Comparison of ENCODE assay signal across 8 cellular contexts in genomic region chr1:150066328-150066727, GRCh38. TPM values are rescaled to one million over a fixed set of nuclear protein-coding genes. Genes with fewer than 3 reads are reported as not detected.
DNase-seq lines count a peak whose midpoint lies in the region; TF ChIP-seq lines count a peak whose summit lies in the region.

No MANE protein-coding gene starts in this region.

- H3K27me3 Mint-ChIP-seq in IgD-negative memory B cell: no peaks in the 10 kb centered on the region

- no TSS peak for BruUV-seq in A673 (replicated peaks; lab: Mats Ljungman, UMichigan)

- peaks cover 31% of the 10 kb centered on the region for H3K4me1 ChIP-seq in A673 (ENCODE audit: insufficient read depth, low read length, poor library complexity, severe bottlenecking)
- H3K4me1 ChIP-seq in muscle layer of duodenum (ENCODE audit: control insufficient read depth in 1 of 2, insufficient read depth in 2 of 2, low read length in 2 of 2): peaks cover 15% of the 10 kb centered on the region in 2 donors

- peak overlapping the region in 2 of 3 donors; percentile 84 to 96 for H3K27ac Mint-ChIP-seq in IgD-negative memory B cell

- DNase-seq in A673 (ENCODE audit: low spot score) (no peak), cardiac fibroblast (ENCODE audit: low read depth in 2 of 2) (no peak), HuH-7.5 (ENCODE audit: low spot score) (no peak), D341Med (ENCODE audit: low spot score) (no peak), SKM-1 treated with dmso at 0.1 percent for 144 hours (lab: John Stamatoyannopoulos, UW; ENCODE audit: unreplicated experiment) (no peak), GM13976 (ENCODE audit: low spot score) (no peak)

- peaks cover 9% of the 10 kb centered on the region for H3K36me3 ChIP-seq in A673 (ENCODE audit: insufficient read depth, low read length, poor library complexity, severe bottlenecking)
- H3K36me3 ChIP-seq in muscle layer of duodenum (ENCODE audit: control insufficient read depth in 1 of 2, insufficient read depth in 2 of 2, low read length in 2 of 2): peaks cover 0 to 6% of the 10 kb centered on the region in 2 donors

- peak overlapping the region; percentile 92 to 99 (median 96) for H3K4me3 Mint-ChIP-seq in IgD-negative memory B cell

- in situ Hi-C loops in GM13976 (cut with MboI; ENCODE audit: low sequenced_read_pairs, unreplicated experiment): no loop called here

- H3K27ac ChIP-seq in A673 (ENCODE audit: low read depth, low read length, poor library complexity, severe bottlenecking) (peak overlapping the region; percentile 97), muscle layer of duodenum (ENCODE audit: low read length) (peak overlapping the region; percentile 97)

- intact Hi-C loops in A673 (cut with micrococcal nuclease; ENCODE audit: unreplicated experiment): loop anchor here (2.0 kb wide), 1 partner anchor 180 kb away; a partner anchor contains a TSS

- H3K4me3 ChIP-seq in A673 (ENCODE audit: low read depth, low read length, poor library complexity, severe bottlenecking) (peak overlapping the region; percentile 67), cardiac fibroblast (replicated peaks in 1 of 2; ENCODE audit: low read depth in 2 of 2, low read length in 2 of 2) (peak overlapping the region; percentile 79 to 80), muscle layer of duodenum (ENCODE audit: low read depth in 1 of 2, low read length in 2 of 2) (peak overlapping the region; percentile 75 to 92)

- H3K36me3 Mint-ChIP-seq in IgD-negative memory B cell: peaks cover 7% of the 10 kb centered on the region

- no peaks in the 10 kb centered on the region for H3K9me3 Mint-ChIP-seq in IgD-negative memory B cell

- H3K9me3 ChIP-seq in A673 (ENCODE audit: low read depth, low read length, poor library complexity, severe bottlenecking) (no peaks in the 10 kb centered on the region), muscle layer of duodenum (ENCODE audit: control insufficient read depth in 1 of 2, low read length in 2 of 2) (no peaks in the 10 kb centered on the region)

- no peak for TF ChIP-seq CTCF in A673 (conservative IDR thresholded peaks at IDR 0.05; ENCODE audit: low read depth, low read length)
- no peak for TF ChIP-seq CTCF in cardiac fibroblast (IDR thresholded peaks at IDR 0.05; ENCODE audit: low read depth, low read length)
- no peak for TF ChIP-seq CTCF in GM13976 (IDR thresholded peaks at IDR 0.05; ENCODE audit: borderline replicate concordance, control extremely low read depth, extremely low read depth, insufficient read depth, missing control alignments)

- peaks cover 8 to 28% (median 24%) of the 10 kb centered on the region in 3 donors for H3K4me1 Mint-ChIP-seq in IgD-negative memory B cell

- no peaks in the 10 kb centered on the region for H3K27me3 ChIP-seq in A673 (replicated peaks; ENCODE audit: insufficient read depth, low read depth, low read length, poor library complexity)
- H3K27me3 ChIP-seq in muscle layer of duodenum (ENCODE audit: low read depth, low read length): no peaks in the 10 kb centered on the region

- POLR2A ChIA-PET in A673 (lab: Charles Lee; ENCODE audit: low non-redundant PET): no interaction called here

- CTCF ChIA-PET in A673 (lab: Charles Lee): no interaction called here

RNA-seq across cellular contexts. Expression of gene VPS45, which starts 1.2 kb away (rescaled TPM):
- total RNA-seq in A673 (2021): 50.3 and 51.3 TPM in 2 replicates
- polyA plus RNA-seq in IgD-negative memory B cell: 17.0 TPM

RNA-seq across cellular contexts. Expression of gene OTUD7B, which starts 55.8 kb away (rescaled TPM):
- total RNA-seq in A673 (2021): 19.0 and 20.9 TPM in 2 replicates
- 0.53 TPM for polyA plus RNA-seq in IgD-negative memory B cell
